29 cellular contexts compared by ENCODE assay signal in genomic region chr16:8845699-8846298, GRCh38. TPM values are rescaled to one million over a fixed set of nuclear protein-coding genes. Genes with fewer than 3 reads are reported as not detected.
"Had no signal": no experiment of that assay in that cellular context is flagged by ENCODE, and none has a peak within 500 bp of the region (broad histone marks: within the 10 kb centered on the region; RNA-seq: fewer than 3 reads in every experiment).

No MANE protein-coding gene starts in this region.

- H3K4me3 Mint-ChIP-seq: activated CD4-positive, alpha-beta T cell treated with anti-CD3 and anti-CD28 coated beads, Interleukin-2, amount 10 ng/mL, durations not matched to agents 24 days and 14 days; activated naive CD8-positive, alpha-beta T cell treated with anti-CD3 and anti-CD28 coated beads for 36 hours; activated T-helper 17 cell treated with anti-CD3 and anti-CD28 coated beads, Interleukin-2, amount 50 U/mL, for 72 hours; immature natural killer cell; naive B cell; T-helper 2 cell treated with Interferon-gamma antibody and Interleukin-4, amounts not matched to agents 5 μg/mL and 100 μg/mL, for 36 hours had no signal

- H3K9me3 ChIP-seq: body of pancreas, gastroesophageal sphincter, heart right ventricle, mucosa of descending colon, prostate gland, right atrium auricular region, stomach had no signal

- H3K27ac ChIP-seq: body of pancreas, gastroesophageal sphincter, prostate gland, right atrium auricular region, stomach had no signal

- FAIRE-seq: colon, TTC549 had no signal

- H3K36me3 ChIP-seq: prostate gland had no signal

- DNase-seq: activated CD4-positive, alpha-beta T cell treated with anti-CD3 and anti-CD28 coated beads, Interleukin-2, amount 10 ng/mL, durations not matched to agents 24 days and 14 days; activated naive CD4-positive, alpha-beta T cell; activated naive CD8-positive, alpha-beta T cell treated with anti-CD3 and anti-CD28 coated beads for 36 hours; activated T-cell treated with anti-CD3 and anti-CD28 coated beads for 4 hours; amniotic stem cell; body of pancreas; caudate nucleus; immature natural killer cell; mesenchymal stem cell; mucosa of descending colon; naive B cell; stimulated activated CD4-positive, alpha-beta T cell treated with anti-CD3 and anti-CD28 coated beads, Interleukin-2, amount 100 ng/mL, for 48 hours; stomach; trophoblast cell had no signal

- ATAC-seq: activated T-helper 17 cell treated with anti-CD3 and anti-CD28 coated beads, Interleukin-2, amount 50 U/mL, for 72 hours; body of pancreas; esophagus mucosa; gastroesophageal sphincter; heart right ventricle; mucosa of descending colon had no signal

- H3K27me3 ChIP-seq: body of pancreas, gastroesophageal sphincter, heart right ventricle, right atrium auricular region, stomach had no signal

- H3K27me3 Mint-ChIP-seq: activated CD4-positive, alpha-beta T cell treated with anti-CD3 and anti-CD28 coated beads, Interleukin-2, amount 10 ng/mL, durations not matched to agents 24 days and 14 days; activated naive CD8-positive, alpha-beta T cell treated with anti-CD3 and anti-CD28 coated beads for 36 hours; activated T-helper 17 cell treated with anti-CD3 and anti-CD28 coated beads, Interleukin-2, amount 50 U/mL, for 72 hours; naive B cell had no signal

- H3K27ac Mint-ChIP-seq: activated naive CD8-positive, alpha-beta T cell treated with anti-CD3 and anti-CD28 coated beads for 36 hours; activated T-helper 17 cell treated with anti-CD3 and anti-CD28 coated beads, Interleukin-2, amount 50 U/mL, for 72 hours had no signal

- H3K4me1 ChIP-seq: prostate gland had no signal

- H3K4me3 ChIP-seq: body of pancreas, gastroesophageal sphincter, heart right ventricle, mucosa of descending colon, prostate gland, right atrium auricular region, stomach had no signal

- H3K9me3 Mint-ChIP-seq: activated CD4-positive, alpha-beta T cell treated with anti-CD3 and anti-CD28 coated beads, Interleukin-2, amount 10 ng/mL, durations not matched to agents 24 days and 14 days; activated naive CD8-positive, alpha-beta T cell treated with anti-CD3 and anti-CD28 coated beads for 36 hours; activated T-helper 17 cell treated with anti-CD3 and anti-CD28 coated beads, Interleukin-2, amount 50 U/mL, for 72 hours; immature natural killer cell; naive B cell; neural crest cell; T-helper 2 cell treated with Interferon-gamma antibody and Interleukin-4, amounts not matched to agents 5 μg/mL and 100 μg/mL, for 36 hours had no signal

RNA-seq across cellular contexts. Expression of gene LITAFD, which starts 36.4 kb away (rescaled TPM):
- total RNA-seq: activated CD4-positive, alpha-beta T cell treated with anti-CD3 and anti-CD28 coated beads, Interleukin-2, amount 10 ng/mL, durations not matched to agents 24 days and 14 days; activated CD8-positive, alpha-beta memory T cell treated with anti-CD3 and anti-CD28 coated beads for 36 hours; activated naive CD8-positive, alpha-beta T cell treated with anti-CD3 and anti-CD28 coated beads for 36 hours; activated T-helper 17 cell treated with anti-CD3 and anti-CD28 coated beads, Interleukin-2, amount 50 U/mL, for 72 hours; body of pancreas; esophagus mucosa; gastroesophageal sphincter; heart right ventricle; lower leg skin; mucosa of descending colon; neural crest cell; omental fat pad; right atrium auricular region; skeletal muscle tissue; stomach; temporal lobe had no signal
- polyA plus RNA-seq: heart right ventricle, immature natural killer cell, stomach had no signal
